9 cellular contexts compared by ENCODE assay signal in the genomic region with DNA sequence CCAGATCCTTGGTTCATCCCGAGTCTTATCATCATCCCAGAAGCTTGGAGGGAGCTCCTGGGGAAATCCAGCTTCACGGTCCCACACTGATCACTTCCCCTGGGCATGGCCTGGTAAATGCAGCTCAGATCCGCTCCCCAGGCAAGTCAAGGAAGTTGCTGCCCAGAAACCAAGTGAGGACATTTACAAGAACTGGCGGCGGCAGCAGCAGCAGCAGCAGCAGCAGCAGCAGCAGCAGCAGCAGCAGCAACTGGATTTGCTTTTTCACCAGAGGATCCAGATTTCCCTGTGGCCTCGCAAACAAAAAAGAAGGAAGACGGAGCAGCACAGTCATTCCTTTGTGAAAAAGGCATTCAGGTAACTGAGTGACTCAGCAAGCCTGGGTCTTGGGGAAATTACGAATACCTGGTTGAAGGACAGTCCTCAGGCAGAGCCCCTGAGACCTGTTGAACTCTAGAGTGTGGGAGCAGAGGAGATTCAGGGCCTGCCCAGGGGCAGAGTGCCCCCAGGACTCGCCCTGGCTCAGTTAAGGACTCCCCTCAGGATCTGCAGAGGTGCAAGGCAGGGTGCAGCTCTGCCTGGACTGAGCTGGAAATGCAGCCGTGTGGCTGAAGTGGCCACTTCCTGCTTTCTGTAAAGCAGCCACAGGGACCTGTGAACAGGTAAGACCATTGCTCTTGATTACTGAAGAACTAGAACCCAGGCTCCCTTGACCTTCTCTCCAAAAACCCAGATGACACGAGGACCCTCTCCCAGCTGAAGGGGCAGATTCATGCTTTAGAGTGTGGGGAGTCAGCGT. TPM values are rescaled to one million over a fixed set of nuclear protein-coding genes. Genes with fewer than 3 reads are reported as not detected.
"Had no signal": no experiment of that assay in that cellular context is flagged by ENCODE, and none has a peak within 500 bp of the region (broad histone marks: within the 10 kb centered on the region; RNA-seq: fewer than 3 reads in every experiment).

No MANE protein-coding gene starts in this region.

RNA-seq across cellular contexts. Expression of a gene that starts 25.2 kb away (rescaled TPM):
- total RNA-seq: activated CD4-positive, alpha-beta memory T cell treated with anti-CD3 and anti-CD28 coated beads, Interleukin-2, amount 10 ng/mL, durations not matched to agents 7 days and 5 days; activated CD8-positive, alpha-beta memory T cell treated with anti-CD3 and anti-CD28 coated beads for 36 hours; activated naive CD4-positive, alpha-beta T cell treated with anti-CD3 and anti-CD28 coated beads for 36 hours; astrocyte; NCI-H460; Right ventricle myocardium superior; SJCRH30; T-helper 2 cell treated with Interferon-gamma antibody and Interleukin-4, amounts not matched to agents 100 ng/mL and 5 ng/mL, for 36 hours had no signal
- polyA plus RNA-seq: SK-N-SH had no signal
